Comparison of ENCODE assay signal across 1 cellular context in genomic region chr5:38722918-38723317, GRCh38.
TF ChIP-seq lines count a peak whose summit lies in the region.

No MANE protein-coding gene starts in this region.

TF ChIP-seq in IMR-90, 13 proteins besides CTCF, POLR2A, EP300 and RAD21 (continued from another document):
- TF ChIP-seq USF2 (IDR thresholded peaks at IDR 0.05; ENCODE audit: low read depth, low read length) = no peak
- no peak for TF ChIP-seq ELK1 (IDR thresholded peaks at IDR 0.05; ENCODE audit: borderline replicate concordance, low read depth, low read length)
- TF ChIP-seq MXI1 (IDR thresholded peaks at IDR 0.05; ENCODE audit: borderline replicate concordance, low read depth, low read length) = no peak
